In the genomic region with DNA sequence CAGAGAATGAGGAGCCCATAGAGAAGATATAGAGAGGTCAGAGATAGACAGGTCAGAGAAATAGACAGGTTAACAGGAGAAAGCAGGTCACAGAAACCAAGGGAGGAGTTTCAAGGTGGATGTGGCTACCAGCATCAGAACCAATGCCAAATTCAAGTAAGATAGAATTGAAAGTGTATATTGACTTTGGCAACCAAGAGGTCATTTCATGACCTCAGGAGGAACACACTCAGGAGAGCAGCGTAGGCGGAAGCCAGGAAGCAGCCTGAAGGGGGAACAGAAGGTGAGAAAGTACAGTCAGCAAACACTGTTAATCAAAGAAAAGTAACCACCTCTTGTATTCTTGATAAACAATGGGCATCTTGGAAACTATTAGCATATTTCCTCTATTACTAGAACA, we compare ENCODE assay signal across 2 cellular contexts.
TF ChIP-seq lines count a peak whose summit lies in the region.

No MANE protein-coding gene starts in this region.

TF ChIP-seq in liver, 16 proteins besides CTCF, POLR2A, EP300 and RAD21 (continued from another document):
- TF ChIP-seq TAF1 (conservative IDR thresholded peaks at IDR 0.05) (no peak), HNF4G (IDR thresholded peaks at IDR 0.05) (no peak), YY1 (IDR thresholded peaks at IDR 0.05) (peak; percentile 29), EGR1 (IDR thresholded peaks at IDR 0.05; ENCODE audit: low read depth in 2 of 2) (peak; percentile 79), SP1 (IDR thresholded peaks at IDR 0.05) (peak; percentile 33), REST (IDR thresholded peaks at IDR 0.05) (no peak), NR2F2 (IDR thresholded peaks at IDR 0.05) (peak; percentile 44), MAX (IDR thresholded peaks at IDR 0.05) (peak; percentile 35), ATF3 (IDR thresholded peaks at IDR 0.05) (no peak), FOXA2 (IDR thresholded peaks at IDR 0.05) (peak; percentile 77), RXRA (IDR thresholded peaks at IDR 0.05) (peak; percentile 61 to 72), ZBTB33 (IDR thresholded peaks at IDR 0.05) (peak; percentile 18), HNF4A (conservative IDR thresholded peaks at IDR 0.05) (peak; percentile 53 to 59), JUND (IDR thresholded peaks at IDR 0.05) (peak; percentile 8 to 37)
TF ChIP-seq in liver: peak in this region for 12.

TF ChIP-seq in HepG2, 621 proteins besides CTCF, POLR2A, EP300 and RAD21 (continued from another document):
- TF ChIP-seq ZNF205 (CRISPR knock-in tag; IDR thresholded peaks at IDR 0.05) (no peak), HDAC1 (CRISPR knock-in tag; IDR thresholded peaks at IDR 0.05) (no peak), REPIN1 (CRISPR knock-in tag; IDR thresholded peaks at IDR 0.05; ENCODE audit: borderline replicate concordance, low read depth) (no peak), ZNF350 (CRISPR knock-in tag; IDR thresholded peaks at IDR 0.05; ENCODE audit: borderline replicate concordance, low read depth) (no peak), RORA (CRISPR knock-in tag; IDR thresholded peaks at IDR 0.05) (no peak)
